6 cellular contexts compared by ENCODE assay signal in genomic region chr1:192165002-192165401, GRCh38. TPM values are rescaled to one million over a fixed set of nuclear protein-coding genes. Genes with fewer than 3 reads are reported as not detected.
"Had no signal": no experiment of that assay in that cellular context is flagged by ENCODE, and none has a peak within 500 bp of the region (broad histone marks: within the 10 kb centered on the region; RNA-seq: fewer than 3 reads in every experiment).

No MANE protein-coding gene starts in this region.

RNA-seq across cellular contexts. Expression of gene RGS18, which starts 6.7 kb away (rescaled TPM):
- total RNA-seq: MCF 10A, NCI-H460, PC-9, RPMI7951, SJCRH30, SK-MEL-5 had no signal
